8 cellular contexts compared by ENCODE assay signal in genomic region chr19:48329167-48329891, GRCh38. TPM values are rescaled to one million over a fixed set of nuclear protein-coding genes. Genes with fewer than 3 reads are reported as not detected.
DNase-seq lines count a peak whose midpoint lies in the region; ATAC-seq and TF ChIP-seq lines count a peak whose summit lies in the region.

No MANE protein-coding gene starts in this region.

- DNase-seq in GM20000 (ENCODE audit: low spot score) (peak; percentile 39), Peyer's patch (peak in 2 of 3 donors; percentile 54 to 65), adrenal gland (peak in 5 of 7 donors; percentile 42 to 62 (median 48)), transverse colon (peak; percentile 49), NCI-H2029 treated with DMSO at 0.1 percent for 48 hours (lab: John Stamatoyannopoulos, UW) (no peak)

- no peaks in the 10 kb centered on the region for H3K9me3 ChIP-seq in Peyer's patch
- H3K9me3 ChIP-seq in adrenal gland (replicated peaks in 1 of 3) = no peaks in the 10 kb centered on the region
- no peaks in the 10 kb centered on the region for H3K9me3 ChIP-seq in transverse colon

- TF ChIP-seq EP300 in transverse colon (IDR thresholded peaks at IDR 0.05; ENCODE audit: low read depth) = no peak

- in situ Hi-C loops in transverse colon (cut with MboI; ENCODE audit: low pct_ligation_motif_present in 1 of 4, low pct_unique_long_range_greater_than_20kb in 1 of 4, low sequenced_read_pairs in 3 of 4) = no loop called here

- intact Hi-C loops in adrenal gland (cut with DNase I) (no loop called here), transverse colon (cut with DNase I; ENCODE audit: low total_unique reads) (no loop called here)

- TF ChIP-seq CTCF in GM20000 (IDR thresholded peaks at IDR 0.05; ENCODE audit: extremely low read depth, missing control alignments) (no peak), Peyer's patch (IDR thresholded peaks at IDR 0.05) (no peak), adrenal gland (IDR thresholded peaks at IDR 0.05) (no peak), transverse colon (IDR thresholded peaks at IDR 0.05) (no peak)

- H3K27ac ChIP-seq in Peyer's patch (peak overlapping the region; percentile 80 to 95 (median 88)), adrenal gland (peak overlapping the region in 3 of 5 donors; percentile 45 to 82 (median 81)), layer of hippocampus (ENCODE audit: low read depth, low read length) (peak overlapping the region; percentile 94), transverse colon (peak overlapping the region; percentile 84 to 92 (median 90))

- H3K4me1 ChIP-seq in Peyer's patch (peaks cover 6 to 49% (median 17%) of the 10 kb centered on the region in 4 donors), adrenal gland (replicated peaks in 1 of 2) (peaks cover 25 to 39% of the 10 kb centered on the region in 2 donors), transverse colon (peaks cover 30 to 78% (median 60%) of the 10 kb centered on the region in 4 donors)

- TF ChIP-seq POLR2A in Peyer's patch (IDR thresholded peaks at IDR 0.05) = no peak
- no peak for TF ChIP-seq POLR2A in adrenal gland (IDR thresholded peaks at IDR 0.05)
- no peak for TF ChIP-seq POLR2A in transverse colon (IDR thresholded peaks at IDR 0.05)

- ATAC-seq in HG03280 (IDR thresholded peaks at IDR 0.05; ENCODE audit: unreplicated experiment) (no peak), GM21737 (IDR thresholded peaks at IDR 0.05; ENCODE audit: unreplicated experiment) (no peak)

- WGBS in adrenal gland, 4 donors = 63 to 74% (median 68%) methylated on average over 15 of the region's 15 CpGs
- 45 to 54% methylated on average over 9 to 15 of the region's 15 CpGs for WGBS in transverse colon (ENCODE audit: low coverage in 1 of 2), 2 donors

- no peaks in the 10 kb centered on the region for H3K36me3 ChIP-seq in Peyer's patch
- no peaks in the 10 kb centered on the region for H3K36me3 ChIP-seq in adrenal gland (replicated peaks in 1 of 2)
- no peaks in the 10 kb centered on the region for H3K36me3 ChIP-seq in transverse colon

- no peaks in the 10 kb centered on the region for H3K27me3 ChIP-seq in Peyer's patch
- H3K27me3 ChIP-seq in adrenal gland = no peaks in the 10 kb centered on the region
- no peaks in the 10 kb centered on the region for H3K27me3 ChIP-seq in layer of hippocampus (ENCODE audit: control insufficient read depth, insufficient read depth, low read length)
- H3K27me3 ChIP-seq in transverse colon = no peaks in the 10 kb centered on the region

- peak overlapping the region in 3 of 4 donors; percentile 7 to 69 (median 53) for H3K4me3 ChIP-seq in Peyer's patch
- H3K4me3 ChIP-seq in adrenal gland = peak overlapping the region in 1 of 4 donors; percentile 55
- H3K4me3 ChIP-seq in transverse colon = peak overlapping the region in 2 of 4 donors; percentile 41 to 51

RNA-seq across cellular contexts. Expression of gene EMP3, which starts 4.0 kb away (rescaled TPM):
- total RNA-seq in Peyer's patch (10 to 100 TPM in 2 of 4 donors, 1 to 10 TPM in 2; 4.7 to 21.5 (median 10.5) TPM), adrenal gland (100 to 1,000 TPM in 4 of 8 donors, 10 to 100 TPM in 4; 20.6 to 118 (median 103) TPM), transverse colon (10 to 100 TPM in 3 of 4 donors, 1 to 10 TPM in 1; 5.2 to 14.3 (median 12.0) TPM)
- polyA plus RNA-seq in adrenal gland = 100 to 1,000 TPM in 2 of 3 donors, 10 to 100 TPM in 1; 63.9 to 409 (median 315) TPM

RNA-seq across cellular contexts. Expression of gene TMEM143, which starts 34.4 kb away (rescaled TPM):
- total RNA-seq in Peyer's patch = 10 to 100 TPM in 3 of 4 donors, 1 to 10 TPM in 1; 8.6 to 30.5 (median 20.0) TPM
- 10 to 100 TPM in 6 of 8 donors, 1 to 10 TPM in 2; 3.3 to 26.3 (median 12.7) TPM for total RNA-seq in adrenal gland
- polyA plus RNA-seq in adrenal gland = 10 to 100 TPM in 2 of 3 donors, 1 to 10 TPM in 1; 9.6 to 26.5 (median 20.1) TPM
- 10 to 100 TPM in 3 of 4 donors, 1 to 10 TPM in 1; 9.1 to 27.7 (median 15.2) TPM for total RNA-seq in transverse colon

RNA-seq across cellular contexts. Expression of gene SYNGR4, which starts 34.8 kb away (rescaled TPM):
- not detected for total RNA-seq in Peyer's patch
- total RNA-seq in adrenal gland = not detected
- under 1 TPM in 1 of 3 donors, not detected in 2; 0.13 TPM for polyA plus RNA-seq in adrenal gland
- total RNA-seq in transverse colon = not detected

RNA-seq across cellular contexts. Expression of gene ZNF114, which starts 59.4 kb away (rescaled TPM):
- total RNA-seq in Peyer's patch (not detected), adrenal gland (under 1 TPM in 7 of 8 donors, not detected in 1; 0.18 to 0.78 (median 0.58) TPM), transverse colon (not detected)
- polyA plus RNA-seq in adrenal gland = under 1 TPM; 0.07 to 0.16 (median 0.10) TPM
